ENCODE assay signal across 27 cellular contexts in the genomic region with DNA sequence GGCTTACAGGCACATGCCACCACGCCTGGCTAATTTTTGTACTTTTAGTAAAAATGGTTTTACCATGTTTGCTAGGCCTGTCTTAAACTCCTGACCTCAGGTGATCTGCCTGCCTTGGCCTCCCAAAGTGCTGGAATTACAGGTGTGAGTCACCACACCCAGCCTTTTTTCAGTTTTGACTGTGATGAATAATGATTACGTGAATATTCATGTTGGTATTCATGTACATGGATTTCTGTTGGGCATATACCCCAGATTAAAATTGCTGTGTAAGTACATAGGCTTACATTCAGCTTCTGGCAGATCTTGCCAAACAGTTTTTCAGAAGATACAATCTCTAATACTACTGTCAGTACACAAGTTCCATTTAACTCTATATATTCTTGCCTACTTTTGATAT.
"Had no signal": no experiment of that assay in that cellular context is flagged by ENCODE, and none has a peak within 500 bp of the region (broad histone marks: within the 10 kb centered on the region; RNA-seq: fewer than 3 reads in every experiment).

No MANE protein-coding gene starts in this region.

- H3K4me1 ChIP-seq: esophagus muscularis mucosa, heart right ventricle, left lung, lower lobe of right lung, right atrium auricular region, tibial nerve had no signal

- H3K9me3 ChIP-seq: esophagus muscularis mucosa, heart right ventricle, left lung, lower lobe of right lung, mucosa of descending colon, right atrium auricular region, spleen, tibial nerve had no signal

- FAIRE-seq: astrocyte, endothelial cell of umbilical vein had no signal

- H3K4me1 Mint-ChIP-seq: neural crest cell had no signal

- H3K27me3 ChIP-seq: brain microvascular endothelial cell, esophagus muscularis mucosa, heart right ventricle, left lung, right atrium auricular region, spleen, tibial nerve had no signal

- H3K27ac ChIP-seq: brain microvascular endothelial cell, esophagus muscularis mucosa, heart right ventricle, left lung, lower lobe of right lung, parathyroid adenoma, right atrium auricular region, spleen, tibial nerve, WERI-Rb-1 had no signal

- DNase-seq: activated CD8-positive, alpha-beta memory T cell treated with anti-CD3 and anti-CD28 coated beads, Interleukin-2, amount 10 ng/mL, durations not matched to agents 7 days and 5 days; activated CD8-positive, alpha-beta T cell treated with anti-CD3 and anti-CD28 coated beads, Interleukin-2, amount 10 ng/mL, durations not matched to agents 7 days and 5 days; activated naive CD4-positive, alpha-beta T cell treated with Interleukin-2 at 50 U/mL for 16 hours; activated T-cell treated with anti-CD3 and anti-CD28 coated beads, Interleukin-2, amount 50 U/mL, for 48 hours; amniotic stem cell; brain microvascular endothelial cell; caudate nucleus; foreskin melanocyte; heart right ventricle; kidney glomerular epithelial cell; left lung; lower lobe of right lung; mucosa of descending colon; nucleus accumbens; spleen; stimulated activated naive CD4-positive, alpha-beta T cell treated with Interleukin-2 at 50 U/mL for 16 hours; T-helper 17 cell; T1000; WERI-Rb-1 had no signal

- H3K4me3 ChIP-seq: esophagus muscularis mucosa, heart right ventricle, left lung, lower lobe of right lung, mucosa of descending colon, right atrium auricular region, spleen, tibial nerve had no signal

- ATAC-seq: activated CD4-positive, CD25-positive, alpha-beta regulatory T cell treated with anti-CD3 and anti-CD28 coated beads, Interleukin-2, amount 50 U/mL, for 24 hours; activated CD8-positive, alpha-beta memory T cell treated with anti-CD3 and anti-CD28 coated beads, Interleukin-2, amount 10 ng/mL, durations not matched to agents 7 days and 5 days; activated CD8-positive, alpha-beta T cell treated with anti-CD3 and anti-CD28 coated beads, Interleukin-2, amount 10 ng/mL, durations not matched to agents 7 days and 5 days; heart right ventricle; left lung; lower lobe of right lung; mucosa of descending colon; T-helper 17 cell had no signal

- H3K27me3 Mint-ChIP-seq: activated CD8-positive, alpha-beta memory T cell treated with anti-CD3 and anti-CD28 coated beads, Interleukin-2, amount 10 ng/mL, durations not matched to agents 7 days and 5 days; T-helper 17 cell had no signal

- H3K36me3 ChIP-seq: brain microvascular endothelial cell had no signal

- H3K27ac Mint-ChIP-seq: activated CD8-positive, alpha-beta memory T cell treated with anti-CD3 and anti-CD28 coated beads, Interleukin-2, amount 10 ng/mL, durations not matched to agents 7 days and 5 days; activated CD8-positive, alpha-beta T cell treated with anti-CD3 and anti-CD28 coated beads, Interleukin-2, amount 10 ng/mL, durations not matched to agents 7 days and 5 days had no signal

- H3K4me3 Mint-ChIP-seq: activated CD8-positive, alpha-beta memory T cell treated with anti-CD3 and anti-CD28 coated beads, Interleukin-2, amount 10 ng/mL, durations not matched to agents 7 days and 5 days; activated CD8-positive, alpha-beta T cell treated with anti-CD3 and anti-CD28 coated beads, Interleukin-2, amount 10 ng/mL, durations not matched to agents 7 days and 5 days; neural crest cell; T-helper 17 cell had no signal
